ENCODE assay signal across 26 cellular contexts in the genomic region with DNA sequence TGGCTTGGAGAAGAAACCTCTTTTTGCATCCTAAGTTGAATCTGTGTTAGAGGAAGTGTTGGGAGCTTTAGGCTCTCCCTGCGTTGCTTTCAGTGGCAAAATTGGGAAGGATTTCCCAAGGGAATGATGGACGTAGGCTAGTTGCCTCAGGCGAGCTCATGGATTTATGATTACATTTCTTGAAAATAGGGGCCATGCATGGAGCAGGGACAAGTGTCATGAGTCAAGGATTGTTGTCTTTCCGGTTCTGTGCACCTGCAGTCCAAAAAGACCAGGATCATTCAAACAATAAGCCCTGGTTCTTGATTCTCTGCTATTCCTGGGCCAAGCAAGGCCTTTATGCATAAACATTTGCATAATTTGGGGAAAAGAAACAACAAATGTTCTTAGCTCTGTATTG. TPM values are rescaled to one million over a fixed set of nuclear protein-coding genes. Genes with fewer than 3 reads are reported as not detected.
DNase-seq lines count a peak whose midpoint lies in the region; ATAC-seq and TF ChIP-seq lines count a peak whose summit lies in the region.
"Had no signal": no experiment of that assay in that cellular context is flagged by ENCODE, and none has a peak within 500 bp of the region (broad histone marks: within the 10 kb centered on the region; RNA-seq: fewer than 3 reads in every experiment).

No MANE protein-coding gene starts in this region.

- 70% methylated on average over 4 of the region's 4 CpGs for WGBS in esophagus muscularis mucosa

- H3K27ac ChIP-seq in BLaER1 treated with 17β-estradiol and CSF1 and Interleukin-3, amounts not matched to agents 10 nM and 100 nM, result 0 out of 22 replicates have a peak overlapping the region, but pooled peaks of 1 of the 11 experiments have one; percentile 44
- H3K27ac ChIP-seq in esophagus muscularis mucosa (replicated peaks in 1 of 4), result peak overlapping the region in 1 of 4 donors; percentile 8
- H3K27ac ChIP-seq: ascending aorta, cardiac muscle cell, colonic mucosa, pancreas, RWPE1, SJSA1, suprapubic skin had no signal

- H3K4me3 ChIP-seq in BLaER1 treated with 17β-estradiol and CSF1 and Interleukin-3, amounts not matched to agents 10 nM and 100 nM, result no peak overlapping the region
- H3K4me3 ChIP-seq in esophagus muscularis mucosa, result no peak overlapping the region
- H3K4me3 ChIP-seq: ascending aorta, cardiac muscle cell, colonic mucosa, K562, pancreas, SJSA1, suprapubic skin had no signal

- DNase-seq in activated CD4-positive, alpha-beta T cell treated with anti-CD3 and anti-CD28 coated beads for 36 hours, result no peak
- DNase-seq in activated CD4-positive, alpha-beta T cell treated with anti-CD3 and anti-CD28 coated beads for 4 hours, result no peak
- DNase-seq in T-cell (no peak), esophagus muscularis mucosa (ENCODE audit: extremely low spot score) (peak; percentile 72), kidney glomerular epithelial cell (lab: John Stamatoyannopoulos, UW) (no peak)
- no peak for DNase-seq in stimulated activated CD4-positive, alpha-beta T cell treated with anti-CD3 and anti-CD28 coated beads, Interleukin-4, amount 100 ng/mL, for 1 hour
- DNase-seq: colonic mucosa; effector CD8-positive, alpha-beta T cell; EL; hypothalamus; immature natural killer cell; NCI-H1092 treated with DMSO at 0.1 percent for 48 hours; NCI-H1694 treated with DMSO at 0.1 percent for 48 hours; NCI-H446; pancreas had no signal

- peak overlapping the region; percentile 33 for H3K27ac Mint-ChIP-seq in activated CD4-positive, alpha-beta T cell treated with anti-CD3 and anti-CD28 coated beads for 36 hours
- H3K27ac Mint-ChIP-seq in T-cell, result peak overlapping the region; percentile 95 to 97
- H3K27ac Mint-ChIP-seq: activated naive CD4-positive, alpha-beta T cell treated with anti-CD3 and anti-CD28 coated beads for 36 hours; stimulated activated memory B cell treated with anti-CD40 and anti-IgM and Interleukin-4, amounts not matched to agents 10 μg/mL and 1 μg/mL and 100 μg/mL, for 72 hours; WTC11 had no signal

- no peak for TF ChIP-seq EP300 in esophagus muscularis mucosa (IDR thresholded peaks at IDR 0.05)

- intact Hi-C loops in activated CD4-positive, alpha-beta T cell treated with anti-CD3 and anti-CD28 coated beads for 36 hours (cut with DNase I, micrococcal nuclease), result loop anchor here in 1 of 2 experiments (2.0 kb wide), 1 partner anchor 53 kb away; no protein-coding TSS in a partner anchor
- intact Hi-C loops in esophagus muscularis mucosa (cut with DNase I), result no loop called here

- TF ChIP-seq CTCF in esophagus muscularis mucosa (IDR thresholded peaks at IDR 0.05), result no peak

- peaks cover 0 to 17% (median 13%) of the 10 kb centered on the region in 10 experiments; a peak in 16 of 20 replicates for H3K4me1 ChIP-seq in BLaER1 treated with 17β-estradiol and CSF1 and Interleukin-3, amounts not matched to agents 10 nM and 100 nM
- H3K4me1 ChIP-seq in esophagus muscularis mucosa, result peaks cover 23 to 54% (median 50%) of the 10 kb centered on the region in 4 donors
- H3K4me1 ChIP-seq: pancreas, SJSA1 had no signal

- H3K9me3 Mint-ChIP-seq in activated CD4-positive, alpha-beta T cell treated with anti-CD3 and anti-CD28 coated beads for 36 hours (ENCODE audit: low read depth), result peaks cover 4% of the 10 kb centered on the region
- H3K9me3 Mint-ChIP-seq in T-cell, result no peaks in the 10 kb centered on the region
- H3K9me3 Mint-ChIP-seq: immature natural killer cell; stimulated activated memory B cell treated with anti-CD40 and anti-IgM and Interleukin-4, amounts not matched to agents 10 μg/mL and 1 μg/mL and 100 μg/mL, for 72 hours had no signal

- TF ChIP-seq POLR2A in esophagus muscularis mucosa (IDR thresholded peaks at IDR 0.05; ENCODE audit: low read depth), result no peak

- H3K36me3 ChIP-seq in BLaER1 treated with 17β-estradiol and CSF1 and Interleukin-3, amounts not matched to agents 10 nM and 100 nM, result no peaks in the 10 kb centered on the region
- H3K36me3 ChIP-seq in esophagus muscularis mucosa, result no peaks in the 10 kb centered on the region
- H3K36me3 ChIP-seq: ascending aorta, cardiac muscle cell, colonic mucosa, pancreas, SJSA1, suprapubic skin had no signal

- no peak overlapping the region for H3K4me3 Mint-ChIP-seq in activated CD4-positive, alpha-beta T cell treated with anti-CD3 and anti-CD28 coated beads for 36 hours
- H3K4me3 Mint-ChIP-seq in T-cell, result peak overlapping the region; percentile 35 to 93 (median 92)
- H3K4me3 Mint-ChIP-seq: immature natural killer cell; stimulated activated memory B cell treated with anti-CD40 and anti-IgM and Interleukin-4, amounts not matched to agents 10 μg/mL and 1 μg/mL and 100 μg/mL, for 72 hours; WTC11 had no signal

- peaks cover 70% of the 10 kb centered on the region for H3K4me1 Mint-ChIP-seq in activated CD4-positive, alpha-beta T cell treated with anti-CD3 and anti-CD28 coated beads for 36 hours
- H3K4me1 Mint-ChIP-seq in T-cell, result peaks cover 89 to 94% (median 90%) of the 10 kb centered on the region in 3 donors

- peak overlapping the region in 9 of 11 experiments; percentile 37 to 67 (median 50); a peak in 17 of 22 replicates for H3K4me2 ChIP-seq in BLaER1 treated with 17β-estradiol and CSF1 and Interleukin-3, amounts not matched to agents 10 nM and 100 nM

- ATAC-seq in activated CD4-positive, alpha-beta T cell treated with anti-CD3 and anti-CD28 coated beads for 36 hours, result no peak
- ATAC-seq in T-cell (replicated peaks in 1 of 4), result no peak
- no peak for ATAC-seq in HG03175 (IDR thresholded peaks at IDR 0.05; ENCODE audit: unreplicated experiment)
- ATAC-seq: K562; pancreas; stimulated activated memory B cell treated with anti-CD40 and anti-IgM and Interleukin-4, amounts not matched to agents 10 μg/mL and 1 μg/mL and 100 μg/mL, for 72 hours; WTC11 had no signal

- H4K20me1 ChIP-seq in BLaER1 treated with 17β-estradiol and CSF1 and Interleukin-3, amounts not matched to agents 10 nM and 100 nM, result peaks cover 0 to 57% (median 0%) of the 10 kb centered on the region in 11 experiments; a peak in 5 of 22 replicates

- H3K9me3 ChIP-seq in BLaER1 treated with 17β-estradiol and CSF1 and Interleukin-3, amounts not matched to agents 10 nM and 100 nM (replicated peaks in 1 of 11), result peaks cover 0 to 18% (median 10%) of the 10 kb centered on the region in 11 experiments; a peak in 17 of 22 replicates
- no peaks in the 10 kb centered on the region for H3K9me3 ChIP-seq in esophagus muscularis mucosa
- H3K9me3 ChIP-seq: ascending aorta, colonic mucosa, pancreas, SJSA1, suprapubic skin had no signal

- POLR2A ChIA-PET in activated CD4-positive, alpha-beta T cell treated with anti-CD3 and anti-CD28 coated beads for 36 hours (lab: Charles Lee), result interaction anchor here (1.7 kb wide), 1 partner anchor 19 kb away, joined by 5 read pairs; no protein-coding TSS in a partner anchor
- POLR2A ChIA-PET in T-cell (lab: Charles Lee), result interaction anchor here in 1 of 2 donors (0.6 kb wide), 1 partner anchor 19 kb away, joined by 3 read pairs; no protein-coding TSS in a partner anchor

- peaks cover 4 to 29% (median 13%) of the 10 kb centered on the region in 11 experiments for H3K27me3 ChIP-seq in BLaER1 treated with 17β-estradiol and CSF1 and Interleukin-3, amounts not matched to agents 10 nM and 100 nM
- H3K27me3 ChIP-seq in esophagus muscularis mucosa, result no peaks in the 10 kb centered on the region
- H3K27me3 ChIP-seq: ascending aorta, cardiac muscle cell, pancreas, suprapubic skin had no signal

- CTCF ChIA-PET in activated CD4-positive, alpha-beta T cell treated with anti-CD3 and anti-CD28 coated beads for 36 hours (lab: Charles Lee), result interaction anchor here (0.6 to 10.0 kb wide), 8 partner anchors 9 to 411 kb away, joined by 3 to 91 read pairs (median 6); no protein-coding TSS in a partner anchor
- CTCF ChIA-PET in T-cell (lab: Charles Lee), result interaction anchor here in 1 of 2 donors (0.6 to 1.0 kb wide), 5 partner anchors 11 to 294 kb away, joined by 3 to 4 read pairs (median 3); no protein-coding TSS in a partner anchor

- peaks cover 14% of the 10 kb centered on the region for H3K36me3 Mint-ChIP-seq in activated CD4-positive, alpha-beta T cell treated with anti-CD3 and anti-CD28 coated beads for 36 hours (ENCODE audit: low read depth)
- H3K36me3 Mint-ChIP-seq in T-cell, result peaks cover 12% of the 10 kb centered on the region
- H3K36me3 Mint-ChIP-seq: stimulated activated memory B cell treated with anti-CD40 and anti-IgM and Interleukin-4, amounts not matched to agents 10 μg/mL and 1 μg/mL and 100 μg/mL, for 72 hours; WTC11 had no signal

- no peaks in the 10 kb centered on the region for H3K27me3 Mint-ChIP-seq in activated CD4-positive, alpha-beta T cell treated with anti-CD3 and anti-CD28 coated beads for 36 hours
- peaks cover 0 to 2% of the 10 kb centered on the region in 2 donors for H3K27me3 Mint-ChIP-seq in T-cell

- no peak overlapping the region for H3K9ac ChIP-seq in BLaER1 treated with 17β-estradiol and CSF1 and Interleukin-3, amounts not matched to agents 10 nM and 100 nM

RNA-seq across cellular contexts. Expression of a gene that starts 7.1 kb away (rescaled TPM):
- 10 to 100 TPM in 1 of 2 experiments, 1 to 10 TPM in 1; 10.0 to 10.1 TPM for total RNA-seq in activated CD4-positive, alpha-beta T cell treated with anti-CD3 and anti-CD28 coated beads for 36 hours
- total RNA-seq in T-cell (10 to 100 TPM; 57.5 to 90.5 (median 65.5) TPM), esophagus muscularis mucosa (10 to 100 TPM; 20.2 to 22.8 (median 20.7) TPM)
- total RNA-seq: SJSA1 had no signal
